2 cellular contexts compared by ENCODE assay signal in genomic region chrX:85243155-85243554, GRCh38.
TF ChIP-seq lines count a peak whose summit lies in the region.

No MANE protein-coding gene starts in this region.

TF ChIP-seq in SK-N-SH, 30 proteins besides CTCF, POLR2A, EP300 and RAD21 (continued from another document):
- TF ChIP-seq RCOR1 (IDR thresholded peaks at IDR 0.05; ENCODE audit: low read length) (no peak), MEF2A (IDR thresholded peaks at IDR 0.05; ENCODE audit: borderline replicate concordance, low read depth) (no peak), RFX5 (IDR thresholded peaks at IDR 0.05; ENCODE audit: low read length) (no peak), MAX (IDR thresholded peaks at IDR 0.05; ENCODE audit: low read depth) (no peak)

TF ChIP-seq in SK-N-SH treated with all-trans-retinoic acid at 6 μM for 48 hours, 23 proteins besides CTCF, POLR2A, EP300 and RAD21:
- no peak for TF ChIP-seq TSHZ2 (CRISPR knock-in tag; IDR thresholded peaks at IDR 0.05)
- no peak for TF ChIP-seq CREB5 (CRISPR knock-in tag; IDR thresholded peaks at IDR 0.05; ENCODE audit: low read depth)
- TF ChIP-seq CSRNP3 (CRISPR knock-in tag; IDR thresholded peaks at IDR 0.05): no peak
